In genomic region chr7:147759327-147759943, GRCh38 we compare ENCODE assay signal across 22 cellular contexts.
DNase-seq lines count a peak whose midpoint lies in the region; ATAC-seq lines count a peak whose summit lies in the region.
"Had no signal": no experiment of that assay in that cellular context is flagged by ENCODE, and none has a peak within 500 bp of the region (broad histone marks: within the 10 kb centered on the region; RNA-seq: fewer than 3 reads in every experiment).

No MANE protein-coding gene starts in this region.

- no peaks in the 10 kb centered on the region for H3K36me3 ChIP-seq in BLaER1
- H3K36me3 ChIP-seq: SJCRH30 had no signal

- H3K27me3 ChIP-seq in BLaER1, result no peaks in the 10 kb centered on the region
- H3K27me3 ChIP-seq: SJCRH30 had no signal

- in situ Hi-C loops in G401 (cut with HindIII; ENCODE audit: low sequenced_read_pairs), result no loop called here

- no peak overlapping the region for H3K27ac ChIP-seq in BLaER1
- H3K27ac ChIP-seq: SJCRH30 had no signal

- H3K4me3 ChIP-seq in BLaER1, result no peak overlapping the region
- H3K4me3 ChIP-seq: GM23338, SJCRH30 had no signal

- no peaks in the 10 kb centered on the region for H3K9me3 ChIP-seq in BLaER1
- H3K9me3 ChIP-seq: SJCRH30 had no signal

- peak overlapping the region; percentile 54 for H3K4me2 ChIP-seq in BLaER1
- H3K4me2 ChIP-seq: GM23338 had no signal

- H4K20me1 ChIP-seq in BLaER1, result no peaks in the 10 kb centered on the region

- no peak overlapping the region for H3K9ac ChIP-seq in BLaER1

- H3K4me1 ChIP-seq in BLaER1, result peaks cover 40% of the 10 kb centered on the region

- ATAC-seq in GM18511 (IDR thresholded peaks at IDR 0.05; ENCODE audit: unreplicated experiment) (no peak), GM18909 (IDR thresholded peaks at IDR 0.05; ENCODE audit: poor library complexity, unreplicated experiment) (no peak)
- ATAC-seq: CD8-positive, alpha-beta T cell; GM23338 had no signal

- DNase-seq in H4 (ENCODE audit: low spot score), result peak; percentile 55
- DNase-seq in RPMI7951 (ENCODE audit: low read depth), result peak; percentile 20
- DNase-seq in foreskin melanocyte, result peak; percentile 22
- no peak for DNase-seq in G401 (ENCODE audit: low spot score)
- DNase-seq in DMS114 treated with DMSO at 0.1 percent for 48 hours (lab: John Stamatoyannopoulos, UW; ENCODE audit: unreplicated experiment), result no peak
- DNase-seq: C1 segment of cervical spinal cord; CD8-positive, alpha-beta T cell; DMS79; HCEC 1CT; Karpas-422; NCI-H1436; NCI-H2029 treated with DMSO at 0.1 percent for 48 hours; NCI-H2171 treated with DMSO at 0.1 percent for 48 hours; NCI-H446; NCI-H526; NK-92 treated with Interleukin-12 subunit alpha and Interleukin-12 subunit beta, amount 100 ng/mL, for 24 hours; T1000 had no signal

Comparison
In these comparisons a context has a peak if more than half of its experiments do, and no peak if none do; other contexts are left out.
1. DNase-seq: peak in H4 (single experiment), RPMI7951 (single experiment) and foreskin melanocyte (single experiment); none in G401 (single experiment) and DMS114 treated with DMSO at 0.1 percent for 48 hours (single experiment).